In genomic region chr4:1809754-1810502, GRCh38 we compare ENCODE assay signal across 8 cellular contexts. TPM values are rescaled to one million over a fixed set of nuclear protein-coding genes. Genes with fewer than 3 reads are reported as not detected.
DNase-seq lines count a peak whose midpoint lies in the region; ATAC-seq lines count a peak whose summit lies in the region.

No MANE protein-coding gene starts in this region.

- no peak overlapping the region for H3K9ac ChIP-seq in adipocyte (ENCODE audit: low read length)

- H3K4me1 ChIP-seq in adipocyte (ENCODE audit: control insufficient read depth, insufficient read depth, low read length), result peaks cover 8% of the 10 kb centered on the region

- DNase-seq in ELF-1 (ENCODE audit: low read depth, low spot score), result peak; percentile 97
- DNase-seq in KG1 (lab: John Stamatoyannopoulos, UW), result peak; percentile 57
- peak; percentile 49 for DNase-seq in T follicular helper cell (ENCODE audit: low read depth)
- peak; percentile 75 for DNase-seq in adipocyte (ENCODE audit: low read depth)
- DNase-seq in left cardiac atrium, result peak; percentile 71
- DNase-seq in putamen (ENCODE audit: low spot score), result peak; percentile 69
- no peak for DNase-seq in NCI-H128 (lab: John Stamatoyannopoulos, UW; ENCODE audit: unreplicated experiment)
- DNase-seq in posterior vena cava (ENCODE audit: low spot score), result no peak

- intact Hi-C loops in left cardiac atrium (cut with DNase I) (loop anchor here (2.0 to 5.0 kb wide), 2 partner anchors 63 kb away; no protein-coding TSS in a partner anchor), posterior vena cava (cut with DNase I) (loop anchor here in 1 of 2 donors (5.0 kb wide), 1 partner anchor 63 kb away; no protein-coding TSS in a partner anchor)

- H3K36me3 ChIP-seq in adipocyte (ENCODE audit: control insufficient read depth, insufficient read depth, low read length, severe bottlenecking), result peaks cover 30% of the 10 kb centered on the region

- H3K9me3 ChIP-seq in adipocyte (ENCODE audit: control insufficient read depth, low read length), result no peaks in the 10 kb centered on the region

- H3K4me3 ChIP-seq in adipocyte (ENCODE audit: low read length), result no peak overlapping the region

- peak; percentile 77 to 80 for ATAC-seq in left cardiac atrium

- no peaks in the 10 kb centered on the region for H3K27me3 ChIP-seq in adipocyte (replicated peaks; ENCODE audit: control insufficient read depth, insufficient read depth, low read length)

RNA-seq across cellular contexts. Expression of gene FGFR3, which starts 16.8 kb away (rescaled TPM):
- total RNA-seq in left cardiac atrium (1 to 10 TPM; 1.6 to 5.4 TPM), posterior vena cava (1 to 10 TPM; 2.1 to 2.4 TPM)

RNA-seq across cellular contexts. Expression of gene LETM1, which starts 46.0 kb away (rescaled TPM):
- total RNA-seq in left cardiac atrium (10 to 100 TPM; 37.2 to 50.5 TPM), posterior vena cava (10 to 100 TPM; 22.0 to 25.7 TPM)

Comparison
In these comparisons a context has a peak if more than half of its experiments do, and no peak if none do; other contexts are left out.
1. DNase-seq: peak in ELF-1 (single experiment), KG1 (single experiment), T follicular helper cell (single experiment), adipocyte (single experiment), left cardiac atrium (single experiment) and putamen (single experiment); none in NCI-H128 (single experiment) and posterior vena cava (single experiment).